In the genomic region with DNA sequence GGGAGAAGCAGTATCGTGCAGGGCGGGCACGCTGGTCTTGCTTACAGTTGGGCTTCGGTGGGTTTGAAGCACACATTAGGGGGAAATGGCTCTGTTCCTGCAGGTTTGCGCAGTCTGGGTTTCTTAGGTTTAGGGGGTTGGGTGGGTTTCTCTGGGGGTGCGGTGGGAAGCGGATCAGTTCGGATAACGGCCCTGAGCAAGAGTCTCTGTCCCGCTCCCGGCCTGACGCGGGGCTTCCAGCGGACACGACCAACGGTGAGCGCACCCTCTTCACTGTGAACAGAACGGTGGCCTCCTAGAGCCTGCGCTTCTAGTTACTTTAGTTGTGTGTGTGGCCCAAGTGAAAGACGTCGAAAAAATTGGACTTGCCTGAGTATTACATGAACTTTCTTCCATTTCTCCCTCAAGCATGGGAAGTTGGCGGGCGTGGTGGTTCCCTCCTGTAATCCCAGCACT, we compare ENCODE assay signal across 11 cellular contexts. TPM values are rescaled to one million over a fixed set of nuclear protein-coding genes. Genes with fewer than 3 reads are reported as not detected.
A peak's percentile ranks its signal among the peaks of the same experiment; 100 is the strongest.
DNase-seq lines count a peak whose midpoint lies in the region; ATAC-seq and TF ChIP-seq lines count a peak whose summit lies in the region.
"Had no signal": no experiment of that assay in that cellular context is flagged by ENCODE, and none has a peak within 500 bp of the region (broad histone marks: within the 10 kb centered on the region; RNA-seq: fewer than 3 reads in every experiment).

No MANE protein-coding gene starts in this region.

- peaks cover 15% of the 10 kb centered on the region for H3K27me3 ChIP-seq in iPS DF 6.9 (ENCODE audit: control insufficient read depth, insufficient read depth, low read length)

- H3K9me3 Mint-ChIP-seq in activated CD4-positive, alpha-beta T cell treated with anti-CD3 and anti-CD28 coated beads, Interleukin-2, amount 10 ng/mL, durations not matched to agents 24 days and 14 days = peaks cover 4% of the 10 kb centered on the region
- H3K9me3 Mint-ChIP-seq in activated CD8-positive, alpha-beta T cell treated with anti-CD3 and anti-CD28 coated beads for 36 hours = no peaks in the 10 kb centered on the region
- no peaks in the 10 kb centered on the region for H3K9me3 Mint-ChIP-seq in stimulated activated naive CD8-positive, alpha-beta T cell treated with anti-CD3 and anti-CD28 coated beads, Interleukin-15, amount 100 ng/mL, for 72 hours

- no peaks in the 10 kb centered on the region for H3K4me1 ChIP-seq in iPS DF 6.9 (ENCODE audit: control insufficient read depth, insufficient read depth, low read length)
- H3K4me1 ChIP-seq: BE2C had no signal

- WGBS in iPS DF 6.9 (ENCODE audit: insufficient coverage, insufficient read length) = no CpG with 5 or more reads among the region's 23 CpGs

- peak overlapping the region; percentile 79 for H3K4me3 Mint-ChIP-seq in activated CD4-positive, alpha-beta T cell treated with anti-CD3 and anti-CD28 coated beads, Interleukin-2, amount 10 ng/mL, durations not matched to agents 24 days and 14 days
- H3K4me3 Mint-ChIP-seq in activated CD8-positive, alpha-beta T cell treated with anti-CD3 and anti-CD28 coated beads for 36 hours = peak overlapping the region; percentile 65
- H3K4me3 Mint-ChIP-seq in stimulated activated naive CD8-positive, alpha-beta T cell treated with anti-CD3 and anti-CD28 coated beads, Interleukin-15, amount 100 ng/mL, for 72 hours = peak overlapping the region; percentile 78 to 79

- POLR2A ChIA-PET in activated CD8-positive, alpha-beta T cell treated with anti-CD3 and anti-CD28 coated beads for 36 hours (lab: Charles Lee) = no interaction called here

- CTCF ChIA-PET in activated CD8-positive, alpha-beta T cell treated with anti-CD3 and anti-CD28 coated beads for 36 hours (lab: Charles Lee) = no interaction called here

- no peak for DNase-seq in activated CD4-positive, alpha-beta T cell treated with anti-CD3 and anti-CD28 coated beads, Interleukin-2, amount 10 ng/mL, durations not matched to agents 24 days and 14 days
- no peak for DNase-seq in activated CD4-positive, alpha-beta T cell treated with anti-CD3 and anti-CD28 coated beads, Interleukin-2, amount 50 U/mL, for 4 hours
- DNase-seq in activated CD8-positive, alpha-beta T cell treated with anti-CD3 and anti-CD28 coated beads for 36 hours = no peak
- DNase-seq in iPS DF 6.9 (ENCODE audit: low read depth, low spot score) (no peak), NOMO-1 treated with DMSO at 0.1 percent for 48 hours (lab: John Stamatoyannopoulos, UW; ENCODE audit: unreplicated experiment) (no peak), A172 (ENCODE audit: low spot score) (no peak), OCI-M2 (lab: John Stamatoyannopoulos, UW; ENCODE audit: unreplicated experiment) (no peak)
- no peak for DNase-seq in stimulated activated naive CD8-positive, alpha-beta T cell treated with anti-CD3 and anti-CD28 coated beads, Interleukin-15, amount 100 ng/mL, for 72 hours

- no peaks in the 10 kb centered on the region for H3K36me3 ChIP-seq in iPS DF 6.9 (ENCODE audit: control insufficient read depth, insufficient read depth, low read length)
- H3K36me3 ChIP-seq: BE2C had no signal

- H3K27ac Mint-ChIP-seq in activated CD4-positive, alpha-beta T cell treated with anti-CD3 and anti-CD28 coated beads, Interleukin-2, amount 10 ng/mL, durations not matched to agents 24 days and 14 days = no peak overlapping the region
- H3K27ac Mint-ChIP-seq in activated CD8-positive, alpha-beta T cell treated with anti-CD3 and anti-CD28 coated beads for 36 hours = no peak overlapping the region
- H3K27ac Mint-ChIP-seq in stimulated activated naive CD8-positive, alpha-beta T cell treated with anti-CD3 and anti-CD28 coated beads, Interleukin-15, amount 100 ng/mL, for 72 hours = no peak overlapping the region

- no peak overlapping the region for H3K27ac ChIP-seq in iPS DF 6.9 (ENCODE audit: low read length)
- H3K27ac ChIP-seq: KMS-11 had no signal

- H3K9me3 ChIP-seq in iPS DF 6.9 (ENCODE audit: control insufficient read depth, insufficient read depth, low read length) = no peaks in the 10 kb centered on the region
- H3K9me3 ChIP-seq: BE2C had no signal

- peaks cover 6% of the 10 kb centered on the region for H3K4me1 Mint-ChIP-seq in activated CD4-positive, alpha-beta T cell treated with anti-CD3 and anti-CD28 coated beads, Interleukin-2, amount 10 ng/mL, durations not matched to agents 24 days and 14 days
- peaks cover 8% of the 10 kb centered on the region for H3K4me1 Mint-ChIP-seq in activated CD8-positive, alpha-beta T cell treated with anti-CD3 and anti-CD28 coated beads for 36 hours (ENCODE audit: low read depth)
- H3K4me1 Mint-ChIP-seq in stimulated activated naive CD8-positive, alpha-beta T cell treated with anti-CD3 and anti-CD28 coated beads, Interleukin-15, amount 100 ng/mL, for 72 hours = peaks cover 17% of the 10 kb centered on the region

- peaks cover 2% of the 10 kb centered on the region for H3K36me3 Mint-ChIP-seq in activated CD4-positive, alpha-beta T cell treated with anti-CD3 and anti-CD28 coated beads, Interleukin-2, amount 10 ng/mL, durations not matched to agents 24 days and 14 days (ENCODE audit: low read depth)
- peaks cover 2% of the 10 kb centered on the region for H3K36me3 Mint-ChIP-seq in activated CD8-positive, alpha-beta T cell treated with anti-CD3 and anti-CD28 coated beads for 36 hours (ENCODE audit: low read depth)

- peak overlapping the region; percentile 61; the same call in 1 of the 2 replicates for H3K4me3 ChIP-seq in iPS DF 6.9 (ENCODE audit: low read length)

- H3K27me3 Mint-ChIP-seq in activated CD4-positive, alpha-beta T cell treated with anti-CD3 and anti-CD28 coated beads, Interleukin-2, amount 10 ng/mL, durations not matched to agents 24 days and 14 days = peaks cover 63% of the 10 kb centered on the region
- peaks cover 60% of the 10 kb centered on the region for H3K27me3 Mint-ChIP-seq in activated CD8-positive, alpha-beta T cell treated with anti-CD3 and anti-CD28 coated beads for 36 hours
- H3K27me3 Mint-ChIP-seq in stimulated activated naive CD8-positive, alpha-beta T cell treated with anti-CD3 and anti-CD28 coated beads, Interleukin-15, amount 100 ng/mL, for 72 hours = peaks cover 81% of the 10 kb centered on the region

- ATAC-seq in activated CD8-positive, alpha-beta T cell treated with anti-CD3 and anti-CD28 coated beads for 36 hours = no peak
- no peak for ATAC-seq in stimulated activated naive CD8-positive, alpha-beta T cell treated with anti-CD3 and anti-CD28 coated beads, Interleukin-15, amount 100 ng/mL, for 72 hours

- intact Hi-C loops in activated CD4-positive, alpha-beta T cell treated with anti-CD3 and anti-CD28 coated beads, Interleukin-2, amount 10 ng/mL, durations not matched to agents 24 days and 14 days (cut with micrococcal nuclease) = loop anchor here (10.0 kb wide), 1 partner anchor 160 kb away; the partner anchor contains the start of genes GCM2 and SYCP2L
- intact Hi-C loops in activated CD8-positive, alpha-beta T cell treated with anti-CD3 and anti-CD28 coated beads for 36 hours (cut with micrococcal nuclease) = no loop called here

- peak; percentile 8 for TF ChIP-seq CTCF in activated CD8-positive, alpha-beta T cell treated with anti-CD3 and anti-CD28 coated beads for 36 hours (IDR thresholded peaks at IDR 0.05)

RNA-seq across cellular contexts. Expression of gene ELOVL2, which starts 0.6 kb away (rescaled TPM):
- not detected in 2 replicates for total RNA-seq in activated CD4-positive, alpha-beta T cell treated with anti-CD3 and anti-CD28 coated beads, Interleukin-2, amount 10 ng/mL, durations not matched to agents 24 days and 14 days
- total RNA-seq in activated CD8-positive, alpha-beta T cell treated with anti-CD3 and anti-CD28 coated beads for 36 hours = not detected
- 9.4 and 10.5 TPM in 2 replicates for total RNA-seq in A172 (2014; rRNA removed; shearing (Covaris generic))
- total RNA-seq: T-helper 2 cell treated with Interferon-gamma antibody and Interleukin-4, amounts not matched to agents 100 ng/mL and 5 ng/mL, for 36 hours had no signal

RNA-seq across cellular contexts. Expression of gene SMIM13, which starts 48.9 kb away (rescaled TPM):
- total RNA-seq in activated CD4-positive, alpha-beta T cell treated with anti-CD3 and anti-CD28 coated beads, Interleukin-2, amount 10 ng/mL, durations not matched to agents 24 days and 14 days = 15.2 and 15.6 TPM in 2 replicates
- total RNA-seq in activated CD8-positive, alpha-beta T cell treated with anti-CD3 and anti-CD28 coated beads for 36 hours = 1 to 10 TPM; 7.5 to 7.7 TPM
- 12.3 and 12.9 TPM in 2 replicates for total RNA-seq in A172 (2014; rRNA removed; shearing (Covaris generic))

Comparison
In these comparisons a context has a peak if more than half of its experiments do, and no peak if none do; other contexts are left out.
1. RNA of gene ELOVL2, which starts 0.6 kb away (total RNA-seq): 9.4 to 10.5 TPM in A172; not detected in activated CD4-positive, alpha-beta T cell treated with anti-CD3 and anti-CD28 coated beads, Interleukin-2, amount 10 ng/mL, durations not matched to agents 24 days and 14 days and not detected in activated CD8-positive, alpha-beta T cell treated with anti-CD3 and anti-CD28 coated beads for 36 hours; every median in the first group is over 10 times any median in the second.
2. Peak in every context shown above with its lines, with median percentiles within 50 percentile points of each other: H3K4me3 Mint-ChIP-seq.